ENCODE assay signal across 2 cellular contexts in the genomic region with DNA sequence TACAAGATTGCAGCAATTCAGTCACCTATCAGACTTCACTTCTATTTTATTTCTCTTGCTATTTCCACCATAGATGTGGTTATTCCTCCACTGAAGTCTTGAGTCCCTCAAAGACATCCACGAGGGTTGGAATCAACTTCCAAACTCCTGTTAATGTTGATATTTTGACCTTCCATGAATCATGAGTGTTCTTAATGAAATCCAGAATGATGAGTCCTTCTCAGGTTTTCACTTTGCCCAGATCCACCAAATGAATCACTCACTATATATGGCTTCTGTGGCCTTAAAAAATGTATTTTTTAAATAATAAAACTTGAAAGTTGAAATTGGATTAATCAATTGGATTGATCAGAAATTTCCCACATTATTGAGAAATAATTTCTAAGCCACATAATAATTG.
TF ChIP-seq lines count a peak whose summit lies in the region.

No MANE protein-coding gene starts in this region.

TF ChIP-seq in IMR-90, 13 proteins besides CTCF, POLR2A, EP300 and RAD21 (continued from another document):
- TF ChIP-seq NFE2L2 (IDR thresholded peaks at IDR 0.05; ENCODE audit: low read depth, low read length) = no peak
- no peak for TF ChIP-seq RCOR1 (IDR thresholded peaks at IDR 0.05; ENCODE audit: insufficient replicate concordance, low read length)
- TF ChIP-seq MAFK (IDR thresholded peaks at IDR 0.05; ENCODE audit: low read depth, low read length) = no peak
- no peak for TF ChIP-seq RFX5 (IDR thresholded peaks at IDR 0.05; ENCODE audit: low read depth, low read length)

TF ChIP-seq in GM23338, 12 proteins besides CTCF, POLR2A, EP300 and RAD21 (continued from another document):
- no peak for TF ChIP-seq EZH2 (IDR thresholded peaks at IDR 0.05; ENCODE audit: low read depth, unreplicated experiment)
- no peak for TF ChIP-seq STAT1 (IDR thresholded peaks at IDR 0.05; ENCODE audit: unreplicated experiment)
- TF ChIP-seq ZNF114 (CRISPR knock-in tag; IDR thresholded peaks at IDR 0.05) = no peak
- TF ChIP-seq EZH2phosphoT487 (IDR thresholded peaks at IDR 0.05; ENCODE audit: unreplicated experiment) = no peak
- TF ChIP-seq ZNF331 (CRISPR knock-in tag; IDR thresholded peaks at IDR 0.05; ENCODE audit: low read depth) = no peak
TF ChIP-seq in GM23338: peak in this region for 0.
